Comparison of ENCODE assay signal across 11 cellular contexts in the genomic region with DNA sequence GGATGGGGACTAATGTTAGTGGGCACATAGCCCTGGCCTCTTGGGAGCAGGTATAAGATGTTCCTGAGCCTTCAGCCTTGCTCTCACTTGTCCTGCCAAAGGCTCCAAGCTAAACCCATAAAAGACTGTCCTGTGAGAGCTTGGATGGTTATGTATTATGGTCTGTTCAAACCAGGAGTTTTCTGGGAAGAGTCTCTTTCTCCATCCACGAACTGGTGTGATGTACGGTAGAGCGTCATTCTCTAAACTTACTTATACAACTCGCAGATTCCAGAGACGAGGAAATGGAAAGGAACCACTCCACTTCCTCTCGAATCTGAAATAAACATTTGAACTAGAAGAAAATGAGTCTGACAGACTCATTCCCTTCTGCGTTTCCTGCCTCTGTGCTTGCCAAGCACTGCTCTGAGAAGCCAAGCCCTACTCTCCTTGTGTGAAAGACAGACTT. TPM values are rescaled to one million over a fixed set of nuclear protein-coding genes. Genes with fewer than 3 reads are reported as not detected.
DNase-seq lines count a peak whose midpoint lies in the region; ATAC-seq and TF ChIP-seq lines count a peak whose summit lies in the region.
"Had no signal": no experiment of that assay in that cellular context is flagged by ENCODE, and none has a peak within 500 bp of the region (broad histone marks: within the 10 kb centered on the region; RNA-seq: fewer than 3 reads in every experiment).

No MANE protein-coding gene starts in this region.

- 4% methylated on average over 7 of the region's 7 CpGs for WGBS in aorta, 2 donors

- H3K27ac ChIP-seq in neural cell (ENCODE audit: low read length): no peak overlapping the region
- peak overlapping the region; percentile 65 to 89 for H3K27ac ChIP-seq in aorta (ENCODE audit: low read depth in 1 of 2, low read length in 2 of 2)

- peak overlapping the region; percentile 11 for H3K9ac ChIP-seq in neural cell (ENCODE audit: low read length)

- TF ChIP-seq EP300 in neural cell (conservative IDR thresholded peaks at IDR 0.05; ENCODE audit: poor library complexity, severe bottlenecking): no peak

- no peak for TF ChIP-seq RAD21 in neural cell (conservative IDR thresholded peaks at IDR 0.05)

- no peaks in the 10 kb centered on the region for H3K9me2 ChIP-seq in neural cell (ENCODE audit: insufficient read depth, low read length)

- H3K9me3 ChIP-seq in neural cell (ENCODE audit: low read length) (no peaks in the 10 kb centered on the region), aorta (ENCODE audit: control insufficient read depth, low read length) (no peaks in the 10 kb centered on the region)

- no peak for ATAC-seq in Right ventricle myocardium superior (ENCODE audit: poor library complexity)
- ATAC-seq in Right ventricle myocardium inferior: no peak
- no peak for ATAC-seq in aorta (ENCODE audit: low FRiP score)
- ATAC-seq in GM19351 (IDR thresholded peaks at IDR 0.05; ENCODE audit: unreplicated experiment): no peak
- ATAC-seq in HG03139 (IDR thresholded peaks at IDR 0.05; ENCODE audit: unreplicated experiment): no peak
- ATAC-seq in GM21619 (IDR thresholded peaks at IDR 0.05; ENCODE audit: unreplicated experiment): no peak

- DNase-seq in Right ventricle myocardium superior: peak; percentile 46
- no peak for DNase-seq in Right ventricle myocardium inferior (ENCODE audit: missing footprints)
- DNase-seq in fibroblast of peridontal ligament (ENCODE audit: extremely low read depth): peak; percentile 71
- DNase-seq in aorta: no peak
- DNase-seq: activated naive CD8-positive, alpha-beta T cell treated with anti-CD3 and anti-CD28 coated beads for 36 hours; NCI-H524; stimulated activated CD4-positive, alpha-beta T cell treated with anti-CD3 and anti-CD28 coated beads, Interleukin-15, amount 100 ng/mL, for 24 hours had no signal

- peaks cover 14% of the 10 kb centered on the region for H4K20me1 ChIP-seq in neural cell (ENCODE audit: insufficient read depth)

- H3K4me1 ChIP-seq in aorta (ENCODE audit: control insufficient read depth in 1 of 2, insufficient read depth in 2 of 2, low read length in 2 of 2): peaks cover 1 to 10% of the 10 kb centered on the region in 2 donors

- no peaks in the 10 kb centered on the region for H3F3A ChIP-seq in neural cell (ENCODE audit: insufficient read depth, low read length, poor library complexity, severe bottlenecking)

- no peaks in the 10 kb centered on the region for H3K36me3 ChIP-seq in neural cell (ENCODE audit: insufficient read depth, low read length)
- H3K36me3 ChIP-seq in aorta (ENCODE audit: control insufficient read depth in 1 of 2, insufficient read depth in 2 of 2, low read length in 1 of 2): no peaks in the 10 kb centered on the region

- H3K4me2 ChIP-seq in neural cell (ENCODE audit: low read length): no peak overlapping the region

- intact Hi-C loops in Right ventricle myocardium superior (cut with DNase I) (loop anchor here (10.0 kb wide), 1 partner anchor 160 kb away; no protein-coding TSS in a partner anchor), Right ventricle myocardium inferior (cut with DNase I) (no loop called here), aorta (cut with DNase I) (no loop called here)

- H3K79me2 ChIP-seq in neural cell (replicated peaks; ENCODE audit: insufficient read depth, low read length): peaks cover 99% of the 10 kb centered on the region

- no peak for TF ChIP-seq CTCF in neural cell (IDR thresholded peaks at IDR 0.05; ENCODE audit: poor library complexity, severe bottlenecking)

- H3K4me3 ChIP-seq in neural cell (ENCODE audit: low read length) (peak overlapping the region; percentile 89), aorta (ENCODE audit: low read length in 2 of 2) (no peak overlapping the region)

- H2AFZ ChIP-seq in neural cell (ENCODE audit: low read depth, low read length): no peak overlapping the region

- H3K27me3 ChIP-seq in neural cell (ENCODE audit: insufficient read depth, low read depth, low read length) (no peaks in the 10 kb centered on the region), aorta (ENCODE audit: control insufficient read depth in 1 of 2, insufficient read depth in 2 of 2, low read length in 1 of 2) (no peaks in the 10 kb centered on the region)

TF ChIP-seq in neural cell, 6 proteins besides CTCF, POLR2A, EP300 and RAD21:
- TF ChIP-seq, protein P1, sequence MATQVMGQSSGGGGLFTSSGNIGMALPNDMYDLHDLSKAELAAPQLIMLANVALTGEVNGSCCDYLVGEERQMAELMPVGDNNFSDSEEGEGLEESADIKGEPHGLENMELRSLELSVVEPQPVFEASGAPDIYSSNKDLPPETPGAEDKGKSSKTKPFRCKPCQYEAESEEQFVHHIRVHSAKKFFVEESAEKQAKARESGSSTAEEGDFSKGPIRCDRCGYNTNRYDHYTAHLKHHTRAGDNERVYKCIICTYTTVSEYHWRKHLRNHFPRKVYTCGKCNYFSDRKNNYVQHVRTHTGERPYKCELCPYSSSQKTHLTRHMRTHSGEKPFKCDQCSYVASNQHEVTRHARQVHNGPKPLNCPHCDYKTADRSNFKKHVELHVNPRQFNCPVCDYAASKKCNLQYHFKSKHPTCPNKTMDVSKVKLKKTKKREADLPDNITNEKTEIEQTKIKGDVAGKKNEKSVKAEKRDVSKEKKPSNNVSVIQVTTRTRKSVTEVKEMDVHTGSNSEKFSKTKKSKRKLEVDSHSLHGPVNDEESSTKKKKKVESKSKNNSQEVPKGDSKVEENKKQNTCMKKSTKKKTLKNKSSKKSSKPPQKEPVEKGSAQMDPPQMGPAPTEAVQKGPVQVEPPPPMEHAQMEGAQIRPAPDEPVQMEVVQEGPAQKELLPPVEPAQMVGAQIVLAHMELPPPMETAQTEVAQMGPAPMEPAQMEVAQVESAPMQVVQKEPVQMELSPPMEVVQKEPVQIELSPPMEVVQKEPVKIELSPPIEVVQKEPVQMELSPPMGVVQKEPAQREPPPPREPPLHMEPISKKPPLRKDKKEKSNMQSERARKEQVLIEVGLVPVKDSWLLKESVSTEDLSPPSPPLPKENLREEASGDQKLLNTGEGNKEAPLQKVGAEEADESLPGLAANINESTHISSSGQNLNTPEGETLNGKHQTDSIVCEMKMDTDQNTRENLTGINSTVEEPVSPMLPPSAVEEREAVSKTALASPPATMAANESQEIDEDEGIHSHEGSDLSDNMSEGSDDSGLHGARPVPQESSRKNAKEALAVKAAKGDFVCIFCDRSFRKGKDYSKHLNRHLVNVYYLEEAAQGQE (IDR thresholded peaks at IDR 0.05; ENCODE audit: borderline replicate concordance): no peak
- TF ChIP-seq POLR2AphosphoS5 (IDR thresholded peaks at IDR 0.05) (no peak), SMC3 (conservative IDR thresholded peaks at IDR 0.05; ENCODE audit: poor library complexity) (no peak), TAF1 (IDR thresholded peaks at IDR 0.05; ENCODE audit: low read depth) (no peak)

RNA-seq across cellular contexts. Expression of a gene that starts 5.3 kb away (rescaled TPM):
- 15.6 TPM for total RNA-seq in Right ventricle myocardium superior
- total RNA-seq in Right ventricle myocardium inferior: 16.4 TPM
- 16.4 and 21.6 TPM in 2 replicates for polyA plus RNA-seq in neural cell
- polyA minus RNA-seq in neural cell: 47.5 and 60.7 TPM in 2 replicates
- 10 to 100 TPM; 18.6 to 20.2 TPM for total RNA-seq in aorta
- polyA plus RNA-seq in aorta: 1 to 10 TPM; 8.2 to 9.0 TPM

RNA-seq across cellular contexts. Expression of a gene that starts 35.9 kb away (rescaled TPM):
- total RNA-seq in Right ventricle myocardium superior (15.6 TPM), Right ventricle myocardium inferior (15.6 TPM), aorta (10 to 100 TPM in 1 of 2 donors, 1 to 10 TPM in 1; 9.9 to 12.9 TPM)
- polyA plus RNA-seq in neural cell (4.6 and 5.0 TPM in 2 replicates), aorta (1 to 10 TPM; 5.3 to 8.1 TPM)
- polyA minus RNA-seq in neural cell: 8.3 and 10.4 TPM in 2 replicates

Comparison
In these comparisons a context has a peak if more than half of its experiments do, and no peak if none do; other contexts are left out.
1. DNase-seq: peak in Right ventricle myocardium superior (single experiment) and fibroblast of peridontal ligament (single experiment); none in Right ventricle myocardium inferior (single experiment) and aorta (0 of 2).